Comparison of ENCODE assay signal across 13 cellular contexts in the genomic region with DNA sequence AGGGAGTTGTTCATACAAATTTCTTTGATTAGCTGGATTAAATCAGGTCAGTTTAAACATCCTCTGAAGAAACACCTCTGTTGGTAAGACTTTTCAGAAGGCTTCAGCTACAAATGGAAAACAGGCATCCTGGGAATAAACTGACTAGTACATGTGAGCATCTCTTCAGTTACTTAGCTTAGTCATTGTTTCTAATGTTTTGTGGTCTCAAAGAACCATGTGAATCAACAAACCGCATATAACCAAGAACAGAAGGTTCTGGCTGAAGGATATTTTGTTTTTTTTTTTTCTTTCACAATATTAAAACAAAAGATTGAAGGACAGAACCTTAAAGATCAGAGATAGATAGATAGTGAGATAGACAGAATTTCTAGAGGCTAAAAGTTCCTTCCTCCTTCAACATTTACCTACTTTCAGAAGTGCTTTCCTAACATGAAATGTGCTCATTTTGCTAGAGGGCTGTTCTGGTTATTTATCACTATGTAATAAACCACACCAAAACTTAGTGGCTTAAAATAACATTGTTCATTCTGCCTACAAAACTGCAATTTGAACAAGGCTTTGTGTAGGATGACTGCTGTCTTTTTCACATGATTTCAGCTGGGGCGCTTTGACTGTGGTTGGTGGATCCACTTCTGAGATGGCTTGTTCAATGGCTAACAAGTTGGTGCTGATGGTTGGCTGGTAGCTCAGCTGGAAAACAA.
DNase-seq lines count a peak whose midpoint lies in the region; ATAC-seq and TF ChIP-seq lines count a peak whose summit lies in the region.
"Had no signal": no experiment of that assay in that cellular context is flagged by ENCODE, and none has a peak within 500 bp of the region (broad histone marks: within the 10 kb centered on the region; RNA-seq: fewer than 3 reads in every experiment).

No MANE protein-coding gene starts in this region.

- peak; percentile 41 for ATAC-seq in GM18505 (IDR thresholded peaks at IDR 0.05; ENCODE audit: unreplicated experiment)
- ATAC-seq: HCT116; naive thymus-derived CD8-positive, alpha-beta T cell had no signal

- DNase-seq in HCEC 1CT (peak; percentile 91), HS-5 (ENCODE audit: low read depth) (peak; percentile 44), foreskin melanocyte (peak; percentile 18), NCI-H187 (lab: John Stamatoyannopoulos, UW) (no peak), iPS-NIHi11 (ENCODE audit: low spot score) (no peak), HT-29 (ENCODE audit: low spot score) (no peak), NCI-H510A (lab: John Stamatoyannopoulos, UW) (no peak)
- DNase-seq: activated naive CD4-positive, alpha-beta T cell; Caco-2; naive thymus-derived CD8-positive, alpha-beta T cell; NCI-H2081 had no signal

- TF ChIP-seq POLR2A in GM18505 (IDR thresholded peaks at IDR 0.05; ENCODE audit: borderline replicate concordance, extremely low read depth, insufficient read depth, insufficient read length): no peak

Comparison
In these comparisons a context has a peak if more than half of its experiments do, and no peak if none do; other contexts are left out.
1. DNase-seq: peak in HCEC 1CT (single experiment), HS-5 (single experiment) and foreskin melanocyte (single experiment); none in NCI-H187 (0 of 2), iPS-NIHi11 (single experiment), HT-29 (single experiment) and NCI-H510A (single experiment).